ENCODE assay signal across 12 cellular contexts in the genomic region with DNA sequence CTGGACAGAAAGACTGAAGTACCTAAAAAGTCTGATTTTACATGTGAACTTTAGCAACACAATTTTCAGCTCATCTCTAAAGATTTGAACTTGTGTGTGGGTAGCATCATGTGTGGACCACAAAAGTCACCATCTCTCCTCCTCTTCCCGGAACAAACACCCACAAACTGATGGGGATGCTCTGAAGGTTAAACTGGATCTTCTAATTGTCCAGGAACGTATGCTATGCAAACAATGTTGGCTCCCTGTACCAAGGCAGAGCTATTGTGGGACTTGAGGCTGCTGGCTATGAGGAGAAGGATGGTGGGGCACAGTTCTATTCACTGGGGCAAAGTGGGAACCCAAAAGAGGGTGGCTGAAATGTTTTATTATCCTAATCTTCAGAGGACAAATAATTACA.
A peak's percentile ranks its signal among the peaks of the same experiment; 100 is the strongest.
DNase-seq lines count a peak whose midpoint lies in the region; ATAC-seq and TF ChIP-seq lines count a peak whose summit lies in the region.
"Had no signal": no experiment of that assay in that cellular context is flagged by ENCODE, and none has a peak within 500 bp of the region (broad histone marks: within the 10 kb centered on the region; RNA-seq: fewer than 3 reads in every experiment).

No MANE protein-coding gene starts in this region.

- no peaks in the 10 kb centered on the region for H3K27me3 ChIP-seq in SK-N-SH (ENCODE audit: insufficient read depth)
- no peaks in the 10 kb centered on the region for H3K27me3 ChIP-seq in foreskin keratinocyte
- H3K27me3 ChIP-seq: BLaER1 treated with 17β-estradiol and CSF1 and Interleukin-3, amounts not matched to agents 10 nM and 100 nM; SJCRH30 had no signal

- no peaks in the 10 kb centered on the region for H3K9me2 ChIP-seq in SK-N-SH

- no peak overlapping the region for H3K4me3 ChIP-seq in SK-N-SH (ENCODE audit: low read depth in 2 of 2, low read length in 1 of 2)
- H3K4me3 ChIP-seq: BLaER1 treated with 17β-estradiol and CSF1 and Interleukin-3, amounts not matched to agents 10 nM and 100 nM; SJCRH30 had no signal

- TF ChIP-seq RAD21 in SK-N-SH (IDR thresholded peaks at IDR 0.05; ENCODE audit: low read length): no peak

- H3F3A ChIP-seq in SK-N-SH (replicated peaks; ENCODE audit: insufficient read depth): peaks cover 31% of the 10 kb centered on the region

- H3K4me1 ChIP-seq in SK-N-SH (ENCODE audit: control insufficient read depth in 1 of 2, insufficient read depth in 2 of 2, low read depth in 1 of 2, low read length in 1 of 2) (peaks cover 10 to 57% of the 10 kb centered on the region in 2 experiments), foreskin keratinocyte (peaks cover 46% of the 10 kb centered on the region)

- 39% methylated on average over 2 of the region's 2 CpGs for WGBS in SK-N-SH (ENCODE audit: low lambda C conversion rate)

- TF ChIP-seq EP300 in SK-N-SH (IDR thresholded peaks at IDR 0.05; ENCODE audit: borderline replicate concordance in 1 of 2, low read depth in 1 of 2, low read length in 1 of 2): 0 out of 4 replicates have a peak, but pooled peaks of 1 of the 2 experiments have one; percentile 10

- peaks cover 55% of the 10 kb centered on the region for H3K4me1 Mint-ChIP-seq in progenitor cell of endocrine pancreas (ENCODE audit: low read depth)
- H3K4me1 Mint-ChIP-seq in activated CD8-positive, alpha-beta T cell treated with anti-CD3 and anti-CD28 coated beads, Interleukin-2, amount 10 ng/mL, durations not matched to agents 7 days and 5 days (ENCODE audit: low read depth): peaks cover 23% of the 10 kb centered on the region
- H3K4me1 Mint-ChIP-seq: naive B cell had no signal

- no peak overlapping the region for H2AFZ ChIP-seq in SK-N-SH (ENCODE audit: low read depth)

- H3K27ac Mint-ChIP-seq in progenitor cell of endocrine pancreas: peak overlapping the region; percentile 91
- H3K27ac Mint-ChIP-seq in activated CD8-positive, alpha-beta T cell treated with anti-CD3 and anti-CD28 coated beads, Interleukin-2, amount 10 ng/mL, durations not matched to agents 7 days and 5 days: no peak overlapping the region
- H3K27ac Mint-ChIP-seq: naive B cell had no signal

- CTCF ChIA-PET in SK-N-SH (lab: Yijun Ruan, JAX): interaction anchor here (1.8 to 1.9 kb wide), 2 partner anchors 13 to 187 kb away, joined by 8 to 12 read pairs; no protein-coding TSS in a partner anchor
- CTCF ChIA-PET in activated CD8-positive, alpha-beta T cell treated with anti-CD3 and anti-CD28 coated beads, Interleukin-2, amount 10 ng/mL, durations not matched to agents 7 days and 5 days (lab: Charles Lee): interaction anchor here (1.5 kb wide), 1 partner anchor 215 kb away, joined by 3 read pairs; no protein-coding TSS in a partner anchor

- POLR2A ChIA-PET in SK-N-SH (lab: Yijun Ruan, JAX): no interaction called here
- POLR2A ChIA-PET in activated CD8-positive, alpha-beta T cell treated with anti-CD3 and anti-CD28 coated beads, Interleukin-2, amount 10 ng/mL, durations not matched to agents 7 days and 5 days (lab: Charles Lee): interaction anchor here (0.7 kb wide), 1 partner anchor 14 kb away, joined by 3 read pairs; no protein-coding TSS in a partner anchor

- no peak for TF ChIP-seq CTCF in SK-N-SH (IDR thresholded peaks at IDR 0.05)
- no peak for TF ChIP-seq CTCF in foreskin keratinocyte (conservative IDR thresholded peaks at IDR 0.05)
- TF ChIP-seq CTCF in progenitor cell of endocrine pancreas (IDR thresholded peaks at IDR 0.05; ENCODE audit: unreplicated experiment): no peak

- H3K9me3 Mint-ChIP-seq in progenitor cell of endocrine pancreas (ENCODE audit: low read depth): no peaks in the 10 kb centered on the region
- H3K9me3 Mint-ChIP-seq in activated CD8-positive, alpha-beta T cell treated with anti-CD3 and anti-CD28 coated beads, Interleukin-2, amount 10 ng/mL, durations not matched to agents 7 days and 5 days (ENCODE audit: insufficient read depth): no peaks in the 10 kb centered on the region

- H3K4me3 Mint-ChIP-seq in progenitor cell of endocrine pancreas (ENCODE audit: low read depth): peak overlapping the region; percentile 29
- no peak overlapping the region for H3K4me3 Mint-ChIP-seq in activated CD8-positive, alpha-beta T cell treated with anti-CD3 and anti-CD28 coated beads, Interleukin-2, amount 10 ng/mL, durations not matched to agents 7 days and 5 days
- H3K4me3 Mint-ChIP-seq: naive B cell had no signal

- H3K79me2 ChIP-seq in SK-N-SH (ENCODE audit: insufficient read depth): peaks cover 93% of the 10 kb centered on the region

- H3K9ac ChIP-seq in SK-N-SH: no peak overlapping the region
- H3K9ac ChIP-seq: BLaER1 treated with 17β-estradiol and CSF1 and Interleukin-3, amounts not matched to agents 10 nM and 100 nM had no signal

- no peaks in the 10 kb centered on the region for H3K36me3 Mint-ChIP-seq in progenitor cell of endocrine pancreas (ENCODE audit: insufficient read depth)
- H3K36me3 Mint-ChIP-seq in activated CD8-positive, alpha-beta T cell treated with anti-CD3 and anti-CD28 coated beads, Interleukin-2, amount 10 ng/mL, durations not matched to agents 7 days and 5 days (ENCODE audit: low read depth): no peaks in the 10 kb centered on the region
- H3K36me3 Mint-ChIP-seq: naive B cell had no signal

- peaks cover 2 to 5% of the 10 kb centered on the region in 2 experiments for H3K36me3 ChIP-seq in SK-N-SH (replicated peaks in 1 of 2; ENCODE audit: control insufficient read depth in 1 of 2, insufficient read depth in 2 of 2, low read length in 1 of 2)
- H3K36me3 ChIP-seq: BLaER1 treated with 17β-estradiol and CSF1 and Interleukin-3, amounts not matched to agents 10 nM and 100 nM; SJCRH30 had no signal

- peak overlapping the region; percentile 56 for H3K4me2 ChIP-seq in SK-N-SH

- no peaks in the 10 kb centered on the region for H3K9me3 ChIP-seq in SK-N-SH
- H3K9me3 ChIP-seq: BLaER1 treated with 17β-estradiol and CSF1 and Interleukin-3, amounts not matched to agents 10 nM and 100 nM; SJCRH30 had no signal

- no peaks in the 10 kb centered on the region for H4K20me1 ChIP-seq in SK-N-SH (ENCODE audit: insufficient read depth)
- H4K20me1 ChIP-seq: BLaER1 treated with 17β-estradiol and CSF1 and Interleukin-3, amounts not matched to agents 10 nM and 100 nM had no signal

- DNase-seq in AG08395 (ENCODE audit: low spot score) (peak; percentile 74), SK-N-SH (no peak), foreskin keratinocyte (no peak), progenitor cell of endocrine pancreas (ENCODE audit: low spot score, unreplicated experiment) (no peak), NCI-H82 treated with DMSO at 0.1 percent for 48 hours (lab: John Stamatoyannopoulos, UW; ENCODE audit: unreplicated experiment) (no peak)
- no peak for DNase-seq in activated CD8-positive, alpha-beta T cell treated with anti-CD3 and anti-CD28 coated beads, Interleukin-2, amount 10 ng/mL, durations not matched to agents 7 days and 5 days
- DNase-seq: glutamatergic neuron, naive B cell, SJCRH30 had no signal

- no peak for ATAC-seq in foreskin keratinocyte
- ATAC-seq in activated CD8-positive, alpha-beta T cell treated with anti-CD3 and anti-CD28 coated beads, Interleukin-2, amount 10 ng/mL, durations not matched to agents 7 days and 5 days: no peak
- ATAC-seq in HG02610 (IDR thresholded peaks at IDR 0.05; ENCODE audit: unreplicated experiment): no peak
- no peak for ATAC-seq in HG03442 (IDR thresholded peaks at IDR 0.05; ENCODE audit: unreplicated experiment)

- H3K27ac ChIP-seq in SK-N-SH (ENCODE audit: low read depth in 2 of 2, low read length in 1 of 2) (peak overlapping the region; percentile 74 to 75; a peak in 2 of 4 replicates), foreskin keratinocyte (peak overlapping the region; percentile 92)
- H3K27ac ChIP-seq: BLaER1 treated with 17β-estradiol and CSF1 and Interleukin-3, amounts not matched to agents 10 nM and 100 nM had no signal

- H3K27me3 Mint-ChIP-seq in progenitor cell of endocrine pancreas: no peaks in the 10 kb centered on the region
- H3K27me3 Mint-ChIP-seq in activated CD8-positive, alpha-beta T cell treated with anti-CD3 and anti-CD28 coated beads, Interleukin-2, amount 10 ng/mL, durations not matched to agents 7 days and 5 days (ENCODE audit: low read depth): peaks cover 18% of the 10 kb centered on the region

TF ChIP-seq in SK-N-SH, 30 proteins besides CTCF, POLR2A, EP300 and RAD21:
- no peak for TF ChIP-seq NRF1 (IDR thresholded peaks at IDR 0.05; ENCODE audit: low read depth, low read length)
- TF ChIP-seq TCF12 (IDR thresholded peaks at IDR 0.05): 0 out of 2 replicates have a peak, but pooled peaks have one; percentile 11
- 0 out of 2 replicates have a peak, but pooled peaks have one; percentile 19 for TF ChIP-seq TEAD4 (IDR thresholded peaks at IDR 0.05; ENCODE audit: borderline replicate concordance, insufficient read depth)
- 0 out of 2 replicates have a peak, but pooled peaks have one; percentile 4 for TF ChIP-seq JUND (IDR thresholded peaks at IDR 0.05)
- TF ChIP-seq MAX (IDR thresholded peaks at IDR 0.05; ENCODE audit: low read depth): no peak
- TF ChIP-seq MEF2A (IDR thresholded peaks at IDR 0.05; ENCODE audit: borderline replicate concordance, low read depth): no peak
- TF ChIP-seq NFIC (IDR thresholded peaks at IDR 0.05; ENCODE audit: borderline replicate concordance): peak; percentile 46; the same call in 1 of the 2 replicates
TF ChIP-seq in SK-N-SH: peak in this region for 4.
